1 cellular context compared by ENCODE assay signal in genomic region chr9:127053057-127053821, GRCh38.
A peak's percentile ranks its signal among the peaks of the same experiment; 100 is the strongest.
TF ChIP-seq lines count a peak whose summit lies in the region.

No MANE protein-coding gene starts in this region.

TF ChIP-seq in liver, 16 proteins besides CTCF, POLR2A, EP300 and RAD21 (continued from another document):
- TF ChIP-seq ZBTB33 (IDR thresholded peaks at IDR 0.05) (no peak), HNF4G (IDR thresholded peaks at IDR 0.05) (no peak), GABPA (IDR thresholded peaks at IDR 0.05 in 1 of 2, conservative IDR thresholded peaks at IDR 0.05 in 1 of 2) (no peak), NR2F2 (IDR thresholded peaks at IDR 0.05) (peak; percentile 97), EGR1 (IDR thresholded peaks at IDR 0.05; ENCODE audit: low read depth in 2 of 2) (no peak), SP1 (IDR thresholded peaks at IDR 0.05) (no peak), RXRA (IDR thresholded peaks at IDR 0.05) (peak; percentile 40 to 52), FOXA1 (IDR thresholded peaks at IDR 0.05) (no peak), YY1 (IDR thresholded peaks at IDR 0.05) (no peak)
TF ChIP-seq in liver: peak in this region for 3.
